In the genomic region with DNA sequence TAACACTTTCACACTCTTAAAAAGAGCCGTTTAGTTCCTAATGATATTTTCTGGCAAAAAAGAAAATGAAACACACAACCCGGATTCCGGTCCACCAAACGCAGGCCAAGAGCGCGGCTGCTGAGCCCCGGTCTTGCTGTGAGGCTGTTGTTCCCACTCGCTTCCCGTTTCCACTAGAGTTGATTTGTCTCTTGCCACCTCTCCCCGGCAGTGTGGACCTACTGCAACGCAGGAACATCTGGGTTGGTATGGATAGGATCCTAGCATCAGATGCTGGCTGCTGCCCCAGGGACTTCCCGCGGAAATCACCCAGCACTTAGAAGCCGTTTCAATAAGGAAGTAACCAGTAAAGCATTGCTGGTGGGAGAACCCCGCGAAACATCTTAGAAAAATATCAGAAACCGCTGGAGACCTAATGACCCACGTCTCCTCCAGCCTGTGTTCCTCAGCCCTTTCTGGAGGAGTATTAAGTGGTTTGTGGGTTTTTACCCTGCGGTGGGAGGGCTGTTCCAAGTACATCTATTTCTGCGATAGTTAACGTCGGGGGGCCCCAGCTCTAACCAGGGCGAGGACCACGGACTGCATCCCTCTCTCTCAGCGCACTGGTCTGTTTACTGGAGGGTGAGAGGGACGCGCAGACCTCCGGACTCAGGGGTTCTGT, we compare ENCODE assay signal across 8 cellular contexts. TPM values are rescaled to one million over a fixed set of nuclear protein-coding genes. Genes with fewer than 3 reads are reported as not detected.
DNase-seq lines count a peak whose midpoint lies in the region; ATAC-seq and TF ChIP-seq lines count a peak whose summit lies in the region.

No MANE protein-coding gene starts in this region.

- H3K27ac ChIP-seq in gastroesophageal sphincter (peak overlapping the region in 1 of 4 donors; percentile 38), trophoblast cell (ENCODE audit: low read depth, low read length) (no peak overlapping the region)

- no peaks in the 10 kb centered on the region for H3K36me3 Mint-ChIP-seq in type B pancreatic cell

- no peak overlapping the region for H3K27ac Mint-ChIP-seq in type B pancreatic cell

- no peak overlapping the region for H2AK5ac ChIP-seq in trophoblast cell (ENCODE audit: low read length)

- DNase-seq in NOMO-1 (lab: John Stamatoyannopoulos, UW; ENCODE audit: unreplicated experiment in 2 of 2), result peak; percentile 63 to 75
- peak; percentile 32 for DNase-seq in activated T-helper 1 cell treated with Interleukin-2 at 50 U/mL for 16 hours (ENCODE audit: low read depth)
- peak; percentile 23 to 27 for DNase-seq in trophoblast cell
- no peak for DNase-seq in type B pancreatic cell (ENCODE audit: extremely low spot score, unreplicated experiment)
- DNase-seq in DMS79 treated with DMSO at 0.1 percent for 48 hours (lab: John Stamatoyannopoulos, UW), result no peak

- H3K4me1 Mint-ChIP-seq in type B pancreatic cell (ENCODE audit: unreplicated experiment), result peaks cover 7% of the 10 kb centered on the region

- ATAC-seq in GM18505 (IDR thresholded peaks at IDR 0.05; ENCODE audit: unreplicated experiment), result peak; percentile 55
- ATAC-seq in HG02759 (IDR thresholded peaks at IDR 0.05; ENCODE audit: unreplicated experiment), result peak; percentile 62
- no peak for ATAC-seq in gastroesophageal sphincter

- H2BK120ac ChIP-seq in trophoblast cell (ENCODE audit: insufficient read depth, low read length, poor library complexity), result no peak overlapping the region

- TF ChIP-seq EP300 in gastroesophageal sphincter (IDR thresholded peaks at IDR 0.05), result no peak

- H2AFZ ChIP-seq in trophoblast cell (ENCODE audit: insufficient read depth, low read length, poor library complexity), result no peak overlapping the region

- H4K8ac ChIP-seq in trophoblast cell (ENCODE audit: low read depth, low read length), result no peak overlapping the region

- no peak for TF ChIP-seq CTCF in gastroesophageal sphincter (IDR thresholded peaks at IDR 0.05)
- TF ChIP-seq CTCF in type B pancreatic cell (conservative IDR thresholded peaks at IDR 0.05), result no peak

- H3K79me2 ChIP-seq in trophoblast cell (ENCODE audit: control insufficient read depth, insufficient read depth, low read length, poor library complexity), result no peaks in the 10 kb centered on the region

- no peak overlapping the region for H3K9ac ChIP-seq in trophoblast cell (ENCODE audit: low read length)

- no peak overlapping the region for H3K18ac ChIP-seq in trophoblast cell (ENCODE audit: low read length)

- H3K27me3 ChIP-seq in gastroesophageal sphincter (peaks cover 44% of the 10 kb centered on the region), trophoblast cell (ENCODE audit: insufficient read depth, low read length) (peaks cover 39% of the 10 kb centered on the region)

- H3K4me1 ChIP-seq in gastroesophageal sphincter, result peaks cover 0 to 25% (median 5%) of the 10 kb centered on the region in 3 donors
- peaks cover 3 to 4% of the 10 kb centered on the region in 2 experiments for H3K4me1 ChIP-seq in trophoblast cell (ENCODE audit: control insufficient read depth in 1 of 2, insufficient read depth in 2 of 2, low read length in 2 of 2)

- H3K4me3 ChIP-seq in gastroesophageal sphincter, result peak overlapping the region; percentile 39 to 60
- no peak overlapping the region for H3K4me3 ChIP-seq in trophoblast cell (ENCODE audit: low read depth, low read length)

- H4K91ac ChIP-seq in trophoblast cell (ENCODE audit: low read depth, low read length), result no peak overlapping the region

- WGBS in gastroesophageal sphincter (ENCODE audit: low coverage in 1 of 2), 2 donors, result 5 to 10% methylated on average over 2 to 18 of the region's 28 CpGs
- WGBS in trophoblast cell (ENCODE audit: extremely low coverage, insufficient coverage, insufficient read length), result no CpG with 5 or more reads among the region's 28 CpGs

- TF ChIP-seq POLR2A in GM18505 (IDR thresholded peaks at IDR 0.05; ENCODE audit: borderline replicate concordance, extremely low read depth, insufficient read depth, insufficient read length) (peak; percentile 69), gastroesophageal sphincter (IDR thresholded peaks at IDR 0.05) (no peak)

- no peaks in the 10 kb centered on the region for H3K9me3 Mint-ChIP-seq in type B pancreatic cell

- no peak overlapping the region for H2BK5ac ChIP-seq in trophoblast cell (ENCODE audit: low read depth, low read length, poor library complexity)

- no peak overlapping the region for H4K12ac ChIP-seq in trophoblast cell (ENCODE audit: low read depth, low read length)

- H3K14ac ChIP-seq in trophoblast cell (ENCODE audit: low read length), result no peak overlapping the region

- H3K23ac ChIP-seq in trophoblast cell (ENCODE audit: low read length), result no peak overlapping the region

- peak overlapping the region; percentile 85 for H3K4me3 Mint-ChIP-seq in type B pancreatic cell

- peaks cover 89% of the 10 kb centered on the region for H3K27me3 Mint-ChIP-seq in type B pancreatic cell

- H3K9me3 ChIP-seq in gastroesophageal sphincter (no peaks in the 10 kb centered on the region), trophoblast cell (ENCODE audit: insufficient read depth, low read depth, low read length) (no peaks in the 10 kb centered on the region)

- H3K4me2 ChIP-seq in trophoblast cell (ENCODE audit: low read length), result peak overlapping the region; percentile 80

- H3K79me1 ChIP-seq in trophoblast cell (ENCODE audit: low read length), result no peaks in the 10 kb centered on the region

- H2BK12ac ChIP-seq in trophoblast cell (ENCODE audit: low read length), result no peak overlapping the region

- no peak overlapping the region for H3K4ac ChIP-seq in trophoblast cell (ENCODE audit: low read depth, low read length)

- H3K36me3 ChIP-seq in gastroesophageal sphincter (no peaks in the 10 kb centered on the region), trophoblast cell (ENCODE audit: control insufficient read depth in 1 of 2, insufficient read depth in 2 of 2, low read length in 2 of 2) (no peaks in the 10 kb centered on the region)

RNA-seq across cellular contexts. Expression of a gene that starts 0.9 kb away (rescaled TPM):
- total RNA-seq in gastroesophageal sphincter (10 to 100 TPM in 2 of 4 donors, 1 to 10 TPM in 2; 3.6 to 12.6 (median 7.3) TPM), type B pancreatic cell (ENCODE audit: low replicate concordance) (1.7 and 3.5 TPM in 2 replicates)
- 0.04 and 0.08 TPM in 2 replicates for polyA plus RNA-seq in trophoblast cell (2013)

Comparison
In these comparisons a context has a peak if more than half of its experiments do, and no peak if none do; other contexts are left out.
1. DNase-seq: peak in NOMO-1 (2 of 2), activated T-helper 1 cell treated with Interleukin-2 at 50 U/mL for 16 hours (single experiment) and trophoblast cell (2 of 2); none in type B pancreatic cell (single experiment) and DMS79 treated with DMSO at 0.1 percent for 48 hours (single experiment).